ENCODE assay signal across 12 cellular contexts in the genomic region with DNA sequence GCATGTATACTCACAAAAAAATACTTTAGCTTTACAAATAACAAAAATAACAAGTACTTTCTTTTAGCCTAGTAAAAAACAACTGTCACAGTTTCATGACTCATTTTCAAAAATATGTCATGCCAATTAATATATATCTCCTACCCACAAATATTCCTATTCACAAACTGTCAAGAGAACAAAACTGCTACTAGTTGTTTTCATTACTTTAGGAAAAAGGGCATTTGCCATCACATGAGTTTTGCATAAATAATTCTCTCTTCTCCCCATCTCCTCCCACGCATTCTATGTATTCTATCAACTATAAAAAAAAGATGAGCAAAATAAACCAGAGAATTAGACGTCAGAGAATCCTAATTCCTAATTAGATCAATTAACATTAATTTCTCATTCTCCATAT.
DNase-seq lines count a peak whose midpoint lies in the region; TF ChIP-seq lines count a peak whose summit lies in the region.
"Had no signal": no experiment of that assay in that cellular context is flagged by ENCODE, and none has a peak within 500 bp of the region (broad histone marks: within the 10 kb centered on the region; RNA-seq: fewer than 3 reads in every experiment).

No MANE protein-coding gene starts in this region.

- no peaks in the 10 kb centered on the region for H3K9me3 Mint-ChIP-seq in T-helper 1 cell treated with Interleukin-12 subunit alpha and Interleukin-12 subunit beta and Interleukin-4 antibody, amounts not matched to agents 30 μg/mL and 1 μg/mL, for 36 hours
- no peaks in the 10 kb centered on the region for H3K9me3 Mint-ChIP-seq in brain
- H3K9me3 Mint-ChIP-seq in nephron = no peaks in the 10 kb centered on the region

- H3K9ac ChIP-seq in KMS-11 = no peak overlapping the region

- H3K4me3 ChIP-seq in KMS-11 (IDR thresholded peaks at IDR 0.05; ENCODE audit: insufficient read depth, low read depth, low read length) = no peak overlapping the region
- H3K4me3 ChIP-seq: body of pancreas, skin epidermis, upper lobe of right lung had no signal

- H3K27me3 Mint-ChIP-seq in T-helper 1 cell treated with Interleukin-12 subunit alpha and Interleukin-12 subunit beta and Interleukin-4 antibody, amounts not matched to agents 30 μg/mL and 1 μg/mL, for 36 hours (ENCODE audit: low read depth) = no peaks in the 10 kb centered on the region
- H3K27me3 Mint-ChIP-seq in brain (no peaks in the 10 kb centered on the region), nephron (ENCODE audit: low read depth) (no peaks in the 10 kb centered on the region)

- H3K4me3 Mint-ChIP-seq in T-helper 1 cell treated with Interleukin-12 subunit alpha and Interleukin-12 subunit beta and Interleukin-4 antibody, amounts not matched to agents 30 μg/mL and 1 μg/mL, for 36 hours = no peak overlapping the region
- H3K4me3 Mint-ChIP-seq in brain (peak overlapping the region in 1 of 5 experiments; percentile 6), nephron (no peak overlapping the region)

- peaks cover 11% of the 10 kb centered on the region for H3K36me3 Mint-ChIP-seq in T-helper 1 cell treated with Interleukin-12 subunit alpha and Interleukin-12 subunit beta and Interleukin-4 antibody, amounts not matched to agents 30 μg/mL and 1 μg/mL, for 36 hours (ENCODE audit: low read depth)
- H3K36me3 Mint-ChIP-seq in brain (no peaks in the 10 kb centered on the region), nephron (ENCODE audit: low read depth) (no peaks in the 10 kb centered on the region)

- TF ChIP-seq CTCF in KMS-11 (conservative IDR thresholded peaks at IDR 0.05; ENCODE audit: low read depth, low read length) = no peak
- TF ChIP-seq CTCF in brain (conservative IDR thresholded peaks at IDR 0.05) = no peak
- no peak for TF ChIP-seq CTCF in nephron (IDR thresholded peaks at IDR 0.05; ENCODE audit: unreplicated experiment in 3 of 3)

- H3K27me3 ChIP-seq in KMS-11 (ENCODE audit: insufficient read depth, low read depth) = no peaks in the 10 kb centered on the region
- H3K27me3 ChIP-seq: body of pancreas, upper lobe of right lung had no signal

- H3K27ac ChIP-seq in KMS-11 = peak overlapping the region; percentile 28; the same call in 1 of the 2 replicates
- H3K27ac ChIP-seq: upper lobe of right lung had no signal

- H3K4me1 Mint-ChIP-seq in T-helper 1 cell treated with Interleukin-12 subunit alpha and Interleukin-12 subunit beta and Interleukin-4 antibody, amounts not matched to agents 30 μg/mL and 1 μg/mL, for 36 hours (ENCODE audit: low read depth) = peaks cover 76% of the 10 kb centered on the region
- H3K4me1 Mint-ChIP-seq in brain (peaks cover 72% of the 10 kb centered on the region), nephron (peaks cover 51% of the 10 kb centered on the region)

- no peak overlapping the region for H2AFZ ChIP-seq in KMS-11 (ENCODE audit: low read depth)

- no peaks in the 10 kb centered on the region for H3K36me3 ChIP-seq in KMS-11 (ENCODE audit: insufficient read depth)
- H3K36me3 ChIP-seq: upper lobe of right lung had no signal

- DNase-seq in T-helper 1 cell (no peak), hippocampal formation (lab: John Stamatoyannopoulos, UW) (no peak), mesenteric fat pad (ENCODE audit: low spot score) (no peak), NAMALWA (ENCODE audit: low spot score) (no peak)
- DNase-seq: 8988T, upper lobe of right lung had no signal

- H4K20me1 ChIP-seq in KMS-11 (ENCODE audit: insufficient read depth) = no peaks in the 10 kb centered on the region

- peaks cover 89% of the 10 kb centered on the region for H3K79me2 ChIP-seq in KMS-11 (ENCODE audit: insufficient read depth, low read depth)

- peak overlapping the region; percentile 99 for H3K4me2 ChIP-seq in KMS-11

- peaks cover 94% of the 10 kb centered on the region for H3K4me1 ChIP-seq in KMS-11 (ENCODE audit: low read depth, poor library complexity, severe bottlenecking)

- peak overlapping the region; percentile 67 for H3K27ac Mint-ChIP-seq in T-helper 1 cell treated with Interleukin-12 subunit alpha and Interleukin-12 subunit beta and Interleukin-4 antibody, amounts not matched to agents 30 μg/mL and 1 μg/mL, for 36 hours
- peak overlapping the region in 4 of 5 experiments; percentile 1 to 50 (median 18) for H3K27ac Mint-ChIP-seq in brain
- peak overlapping the region; percentile 9 to 58 (median 21) for H3K27ac Mint-ChIP-seq in nephron
